In genomic region chr12:118119449-118119879, GRCh38 we compare ENCODE assay signal across 15 cellular contexts.
"Had no signal": no experiment of that assay in that cellular context is flagged by ENCODE, and none has a peak within 500 bp of the region (broad histone marks: within the 10 kb centered on the region; RNA-seq: fewer than 3 reads in every experiment).

No MANE protein-coding gene starts in this region.

- H3K9me3 ChIP-seq: body of pancreas, ovary, suprapubic skin had no signal

- DNase-seq: activated CD4-positive, alpha-beta memory T cell treated with anti-CD3 and anti-CD28 coated beads for 36 hours; activated CD4-positive, CD25-positive, alpha-beta regulatory T cell treated with anti-CD3 and anti-CD28 coated beads, Interleukin-2, amount 50 U/mL, for 72 hours; activated effector memory CD4-positive, alpha-beta T cell treated with anti-CD3 and anti-CD28 coated beads, Interleukin-2, amount 50 U/mL, for 16 hours; activated T-cell treated with anti-CD3 and anti-CD28 coated beads, Interleukin-2, amount 50 U/mL, for 4 hours; amniotic stem cell; body of pancreas; dermis blood vessel endothelial cell; ovary; stimulated activated CD4-positive, alpha-beta T cell treated with anti-CD3 and anti-CD28 coated beads, Interleukin-4, amount 100 ng/mL, for 1 hour; stimulated activated CD8-positive, alpha-beta memory T cell treated with anti-CD3 and anti-CD28 coated beads, Interleukin-4, amount 100 ng/mL, for 48 hours; stimulated activated naive CD8-positive, alpha-beta T cell treated with anti-CD3 and anti-CD28 coated beads, Interleukin-15, Interleukin-2, amounts not matched to agents 100 U/mL and 50 U/mL, for 24 hours had no signal

- H3K27ac ChIP-seq: hepatocyte, suprapubic skin had no signal

- H3K4me2 ChIP-seq: hepatocyte had no signal

- ATAC-seq: activated naive CD4-positive, alpha-beta T cell treated with anti-CD3 and anti-CD28 coated beads, Interleukin-2, amount 50 U/mL, for 72 hours; activated T-cell treated with anti-CD3 and anti-CD28 coated beads, Interleukin-2, amount 50 U/mL, for 4 hours; body of pancreas; left lobe of liver; stimulated activated naive CD8-positive, alpha-beta T cell treated with anti-CD3 and anti-CD28 coated beads, Interleukin-15, Interleukin-2, amounts not matched to agents 100 U/mL and 50 U/mL, for 24 hours had no signal

- H3K27me3 ChIP-seq: body of pancreas, hepatocyte, ovary, suprapubic skin had no signal

- H3K79me2 ChIP-seq: hepatocyte had no signal

- H3K4me3 ChIP-seq: body of pancreas, hepatocyte, ovary, suprapubic skin had no signal

- H2AFZ ChIP-seq: hepatocyte had no signal

- H3K36me3 ChIP-seq: ovary, suprapubic skin had no signal
